In genomic region chr17:74071280-74071679, GRCh38 we compare ENCODE assay signal across 31 cellular contexts.
"Had no signal": no experiment of that assay in that cellular context is flagged by ENCODE, and none has a peak within 500 bp of the region (broad histone marks: within the 10 kb centered on the region; RNA-seq: fewer than 3 reads in every experiment).

No MANE protein-coding gene starts in this region.

- H3K4me2 ChIP-seq: hepatocyte, smooth muscle cell had no signal

- H3K36me3 ChIP-seq: esophagus muscularis mucosa, gastroesophageal sphincter, heart left ventricle, left lung, neutrophil, pancreas, suprapubic skin, transverse colon, upper lobe of right lung, vagina had no signal

- ATAC-seq: foreskin keratinocyte; gastroesophageal sphincter; heart left ventricle; left cardiac atrium; left lung; mucosa of descending colon; natural killer cell treated with Interleukin-12 subunit alpha and Interleukin-12 subunit beta and Interleukin-15 and Interleukin-18, amount 100 ng/mL, for 72 hours; pancreas; sciatic nerve; stimulated activated naive CD8-positive, alpha-beta T cell treated with anti-CD3 and anti-CD28 coated beads, Interleukin-15, amount 100 ng/mL, for 72 hours; upper lobe of right lung had no signal

- H3K4me3 Mint-ChIP-seq: dendritic cell treated with granulocyte-macrophage colony-stimulating factor and Interleukin-4, amounts not matched to agents 40 ng/mL and 50 ng/mL, for 4 days; mesothelial cell of epicardium; naive B cell; natural killer cell treated with Interleukin-12 subunit alpha and Interleukin-12 subunit beta and Interleukin-15 and Interleukin-18, amount 100 ng/mL, for 72 hours; neural crest cell; stimulated activated naive CD8-positive, alpha-beta T cell treated with anti-CD3 and anti-CD28 coated beads, Interleukin-15, amount 100 ng/mL, for 72 hours had no signal

- H3K79me2 ChIP-seq: hepatocyte had no signal

- H3K27ac ChIP-seq: esophagus muscularis mucosa, foreskin keratinocyte, gastroesophageal sphincter, heart left ventricle, hepatocyte, left lung, neutrophil, pancreas, suprapubic skin, transverse colon, upper lobe of right lung, vagina had no signal

- H3K4me3 ChIP-seq: esophagus muscularis mucosa, gastroesophageal sphincter, heart left ventricle, hepatocyte, left lung, mucosa of descending colon, pancreas, smooth muscle cell, suprapubic skin, transverse colon, upper lobe of right lung, vagina had no signal

- H3K27me3 ChIP-seq: foreskin keratinocyte, hepatocyte, pancreas, transverse colon, upper lobe of right lung, vagina had no signal

- H3K27me3 Mint-ChIP-seq: dendritic cell treated with granulocyte-macrophage colony-stimulating factor and Interleukin-4, amounts not matched to agents 40 ng/mL and 50 ng/mL, for 4 days had no signal

- H3K4me1 Mint-ChIP-seq: mesothelial cell of epicardium; naive B cell; neural crest cell; stimulated activated naive CD8-positive, alpha-beta T cell treated with anti-CD3 and anti-CD28 coated beads, Interleukin-15, amount 100 ng/mL, for 72 hours had no signal

- FAIRE-seq: endothelial cell of umbilical vein, pancreas had no signal

- H2AFZ ChIP-seq: hepatocyte had no signal

- H3K36me3 Mint-ChIP-seq: mesothelial cell of epicardium; naive B cell; natural killer cell treated with Interleukin-12 subunit alpha and Interleukin-12 subunit beta and Interleukin-15 and Interleukin-18, amount 100 ng/mL, for 72 hours had no signal

- H3K4me1 ChIP-seq: esophagus muscularis mucosa, foreskin keratinocyte, gastroesophageal sphincter, heart left ventricle, left lung, pancreas, suprapubic skin, transverse colon, upper lobe of right lung, vagina had no signal

- H3K27ac Mint-ChIP-seq: dendritic cell treated with granulocyte-macrophage colony-stimulating factor and Interleukin-4, amounts not matched to agents 40 ng/mL and 50 ng/mL, for 4 days; mesothelial cell of epicardium; naive B cell; natural killer cell treated with Interleukin-12 subunit alpha and Interleukin-12 subunit beta and Interleukin-15 and Interleukin-18, amount 100 ng/mL, for 72 hours; stimulated activated naive CD8-positive, alpha-beta T cell treated with anti-CD3 and anti-CD28 coated beads, Interleukin-15, amount 100 ng/mL, for 72 hours had no signal

- H3K9me3 Mint-ChIP-seq: dendritic cell treated with granulocyte-macrophage colony-stimulating factor and Interleukin-4, amounts not matched to agents 40 ng/mL and 50 ng/mL, for 4 days; natural killer cell treated with Interleukin-12 subunit alpha and Interleukin-12 subunit beta and Interleukin-15 and Interleukin-18, amount 100 ng/mL, for 72 hours had no signal

- H3K9me3 ChIP-seq: mucosa of descending colon, neutrophil, pancreas, transverse colon, upper lobe of right lung, vagina had no signal

- DNase-seq: effector CD8-positive, alpha-beta T cell; foreskin keratinocyte; heart left ventricle; left cardiac atrium; left lung; mesenchymal stem cell; mucosa of descending colon; naive B cell; pancreas; retina; stimulated activated CD4-positive, alpha-beta T cell treated with anti-CD3 and anti-CD28 coated beads, Interleukin-12 subunit alpha, Interleukin-12 subunit beta, amount 100 ng/mL, for 4 hours; stimulated activated CD4-positive, alpha-beta T cell treated with anti-CD3 and anti-CD28 coated beads, Interleukin-1b, Interleukin-23, amount 100 ng/mL, for 48 hours; stimulated activated CD4-positive, alpha-beta T cell treated with anti-CD3 and anti-CD28 coated beads, Interleukin-4, amount 100 ng/mL, for 1 hour; stimulated activated CD8-positive, alpha-beta memory T cell treated with anti-CD3 and anti-CD28 coated beads, Interleukin-4, amount 100 ng/mL, for 48 hours; stimulated activated naive CD4-positive, alpha-beta T cell; stimulated activated naive CD8-positive, alpha-beta T cell treated with anti-CD3 and anti-CD28 coated beads, Interleukin-15, amount 100 ng/mL, for 72 hours; transverse colon; upper lobe of right lung had no signal
